Comparison of ENCODE assay signal across 1 cellular context in genomic region chr13:109694972-109695371, GRCh38.
TF ChIP-seq lines count a peak whose summit lies in the region.

No MANE protein-coding gene starts in this region.

TF ChIP-seq in K562, 482 proteins besides CTCF, POLR2A, EP300 and RAD21 (continued from another document and continues in another):
- no peak for TF ChIP-seq PRDM10 (IDR thresholded peaks at IDR 0.05; ENCODE audit: partially characterized antibody)
- no peak for TF ChIP-seq PHB (CRISPR knock-in tag; IDR thresholded peaks at IDR 0.05)
- TF ChIP-seq ELF2 (CRISPR knock-in tag; IDR thresholded peaks at IDR 0.05), result no peak
- no peak for TF ChIP-seq ZC3H11A (IDR thresholded peaks at IDR 0.05; ENCODE audit: low read depth, low read length)
- TF ChIP-seq NKRF (IDR thresholded peaks at IDR 0.05; ENCODE audit: borderline replicate concordance), result no peak
- no peak for TF ChIP-seq ZNF644 (tag; IDR thresholded peaks at IDR 0.05; ENCODE audit: low read depth)
- TF ChIP-seq SMARCA5 (IDR thresholded peaks at IDR 0.05), result no peak
- TF ChIP-seq POU5F1 (IDR thresholded peaks at IDR 0.05; ENCODE audit: borderline replicate concordance, low read depth, low read length, partially characterized antibody), result no peak
- no peak for TF ChIP-seq ZBTB43 (CRISPR knock-in tag; IDR thresholded peaks at IDR 0.05)
- peak; percentile 25; the same call in 1 of the 2 replicates for TF ChIP-seq TCF3 (CRISPR knock-in tag; IDR thresholded peaks at IDR 0.05)
- no peak for TF ChIP-seq PATZ1 (CRISPR knock-in tag; IDR thresholded peaks at IDR 0.05; ENCODE audit: borderline replicate concordance)
- TF ChIP-seq TAF15 (IDR thresholded peaks at IDR 0.05; ENCODE audit: low read depth, low read length), result no peak
- no peak for TF ChIP-seq CSDE1 (IDR thresholded peaks at IDR 0.05)
- TF ChIP-seq CCAR2 (IDR thresholded peaks at IDR 0.05; ENCODE audit: low read depth, low read length), result no peak
- TF ChIP-seq RBFOX2 (IDR thresholded peaks at IDR 0.05; ENCODE audit: low read depth, low read length), result no peak
- no peak for TF ChIP-seq KLF6 (CRISPR knock-in tag; IDR thresholded peaks at IDR 0.05; ENCODE audit: borderline replicate concordance)
- TF ChIP-seq FOSL1 (tag; conservative IDR thresholded peaks at IDR 0.05), result 0 out of 2 replicates have a peak, but pooled peaks have one; percentile 47
- TF ChIP-seq CTBP1 (IDR thresholded peaks at IDR 0.05; ENCODE audit: borderline replicate concordance), result peak; percentile 25; the same call in 1 of the 2 replicates
- TF ChIP-seq SMAD3 (CRISPR knock-in tag; conservative IDR thresholded peaks at IDR 0.05), result no peak
- no peak for TF ChIP-seq RAD51 (IDR thresholded peaks at IDR 0.05; ENCODE audit: borderline replicate concordance, low read depth)
- TF ChIP-seq MAFF (IDR thresholded peaks at IDR 0.05; ENCODE audit: low read length), result peak; percentile 48; the same call in 1 of the 2 replicates
- TF ChIP-seq ARID1B (IDR thresholded peaks at IDR 0.05), result peak; percentile 68
- TF ChIP-seq CEBPZ (IDR thresholded peaks at IDR 0.05; ENCODE audit: borderline replicate concordance, low read depth, low read length), result no peak
- 0 out of 2 replicates have a peak, but pooled peaks have one; percentile 7 for TF ChIP-seq NCOR1 (IDR thresholded peaks at IDR 0.05)
- TF ChIP-seq ZNF444 (CRISPR knock-in tag; IDR thresholded peaks at IDR 0.05), result no peak
- no peak for TF ChIP-seq ZSCAN29 (IDR thresholded peaks at IDR 0.05)
- TF ChIP-seq RBBP5 (IDR thresholded peaks at IDR 0.05; ENCODE audit: borderline replicate concordance, insufficient read depth, low read length, poor library complexity, severe bottlenecking), result no peak
- TF ChIP-seq ATF6 (CRISPR knock-in tag; IDR thresholded peaks at IDR 0.05), result no peak
- TF ChIP-seq ZNF133 (CRISPR knock-in tag; IDR thresholded peaks at IDR 0.05), result no peak
- TF ChIP-seq GABPB2 (CRISPR knock-in tag; conservative IDR thresholded peaks at IDR 0.05), result no peak
- TF ChIP-seq TAF9B (IDR thresholded peaks at IDR 0.05; ENCODE audit: partially characterized antibody), result no peak
- no peak for TF ChIP-seq ZNF551 (CRISPR knock-in tag; IDR thresholded peaks at IDR 0.05)
- TF ChIP-seq NFIC (IDR thresholded peaks at IDR 0.05), result no peak
- peak; percentile 40; the same call in 1 of the 2 replicates for TF ChIP-seq L3MBTL2 (IDR thresholded peaks at IDR 0.05)
- no peak for TF ChIP-seq ESRRB (CRISPR knock-in tag; IDR thresholded peaks at IDR 0.05; ENCODE audit: borderline replicate concordance)
- TF ChIP-seq KLF13 (tag; IDR thresholded peaks at IDR 0.05; ENCODE audit: borderline replicate concordance, low read depth), result no peak
- TF ChIP-seq, protein P1, sequence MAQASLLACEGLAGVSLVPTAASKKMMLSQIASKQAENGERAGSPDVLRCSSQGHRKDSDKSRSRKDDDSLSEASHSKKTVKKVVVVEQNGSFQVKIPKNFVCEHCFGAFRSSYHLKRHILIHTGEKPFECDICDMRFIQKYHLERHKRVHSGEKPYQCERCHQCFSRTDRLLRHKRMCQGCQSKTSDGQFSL (CRISPR knock-in tag; IDR thresholded peaks at IDR 0.05), result no peak
- TF ChIP-seq, protein P1 (tag; IDR thresholded peaks at IDR 0.05), result no peak
- no peak for TF ChIP-seq HLTF (IDR thresholded peaks at IDR 0.05)
- TF ChIP-seq FOXA3 (CRISPR knock-in tag; conservative IDR thresholded peaks at IDR 0.05 in 1 of 2, IDR thresholded peaks at IDR 0.05 in 1 of 2), result peak in 1 of 2 experiments; percentile 41; a peak in 2 of 4 replicates
- TF ChIP-seq YBX1 (IDR thresholded peaks at IDR 0.05), result no peak
- no peak for TF ChIP-seq CBX2 (IDR thresholded peaks at IDR 0.05; ENCODE audit: insufficient read depth, low read length, poor library complexity, severe bottlenecking)
- no peak for TF ChIP-seq ZNF695 (CRISPR knock-in tag; IDR thresholded peaks at IDR 0.05)
- TF ChIP-seq EHMT2 (IDR thresholded peaks at IDR 0.05), result no peak
- no peak for TF ChIP-seq DACH1 (IDR thresholded peaks at IDR 0.05; ENCODE audit: partially characterized antibody)
- TF ChIP-seq NUFIP1 (IDR thresholded peaks at IDR 0.05; ENCODE audit: partially characterized antibody), result no peak
